Comparison of ENCODE assay signal across 26 cellular contexts in the genomic region with DNA sequence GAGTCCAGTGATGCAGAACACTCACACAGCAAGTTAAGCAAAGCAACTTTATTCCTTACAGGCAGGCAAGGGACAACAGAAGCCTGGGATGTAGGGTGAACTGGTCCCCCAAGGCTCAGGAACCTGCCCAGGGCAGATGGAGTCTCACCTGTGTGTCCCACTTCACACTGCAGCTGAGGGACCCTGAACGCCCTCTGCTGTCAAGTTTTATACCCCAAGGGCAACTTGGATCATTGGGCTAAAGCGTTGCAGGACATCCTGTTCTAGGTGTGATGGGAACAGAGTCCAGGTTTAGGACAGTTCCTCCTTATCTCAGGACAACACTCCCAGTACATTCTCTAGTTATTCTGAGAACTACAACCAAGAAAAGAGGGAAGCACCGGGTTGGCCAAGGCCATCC. TPM values are rescaled to one million over a fixed set of nuclear protein-coding genes. Genes with fewer than 3 reads are reported as not detected.
DNase-seq lines count a peak whose midpoint lies in the region; FAIRE-seq and TF ChIP-seq lines count a peak whose summit lies in the region.
"Had no signal": no experiment of that assay in that cellular context is flagged by ENCODE, and none has a peak within 500 bp of the region (broad histone marks: within the 10 kb centered on the region; RNA-seq: fewer than 3 reads in every experiment).

No MANE protein-coding gene starts in this region.

- peak; percentile 15 to 38; a peak in 3 of 4 replicates for TF ChIP-seq RAD21 in H1 (IDR thresholded peaks at IDR 0.05 in 1 of 2, conservative IDR thresholded peaks at IDR 0.05 in 1 of 2; ENCODE audit: low read depth in 2 of 2, low read length in 2 of 2)

- H4K8ac ChIP-seq in H1 (ENCODE audit: extremely low read depth, insufficient read depth, low read length): no peak overlapping the region

- H2AFZ ChIP-seq in OCI-LY1 (ENCODE audit: low read length): no peak overlapping the region
- H2AFZ ChIP-seq in H1 (ENCODE audit: low read length): no peak overlapping the region

- CTCF ChIA-PET in H1 (lab: Charles Lee; ENCODE audit: partially characterized antibody): interaction anchor here (0.8 to 2.6 kb wide), 2 partner anchors 51 to 77 kb away, joined by 4 to 14 read pairs; no protein-coding TSS in a partner anchor

- no peak overlapping the region for H2AK5ac ChIP-seq in H1 (ENCODE audit: low read depth, low read length)

- TF ChIP-seq POLR2A in H1 (IDR thresholded peaks at IDR 0.05; ENCODE audit: control extremely low read depth in 1 of 2, low read depth in 2 of 2, low read length in 2 of 2): no peak

- TF ChIP-seq CTCF in C4-2B (conservative IDR thresholded peaks at IDR 0.05): peak; percentile 14; the same call in 1 of the 2 replicates
- TF ChIP-seq CTCF in GM12872 (IDR thresholded peaks at IDR 0.05; ENCODE audit: insufficient read depth, low read depth, low read length): 0 out of 3 replicates have a peak, but pooled peaks have one; percentile 21
- peak; percentile 67 for TF ChIP-seq CTCF in OCI-LY1 (IDR thresholded peaks at IDR 0.05; ENCODE audit: low read length)
- TF ChIP-seq CTCF in H1 (IDR thresholded peaks at IDR 0.05; ENCODE audit: control extremely low read depth in 1 of 3, insufficient read depth in 1 of 3, low read depth in 1 of 3, low read length in 3 of 3): peak; percentile 25 to 50 (median 33); a peak in 3 of 4 replicates

- H2BK120ac ChIP-seq in H1 (replicated peaks; ENCODE audit: low read depth, low read length): no peak overlapping the region

- H3K4me3 ChIP-seq in OCI-LY1 (ENCODE audit: low read depth, low read length, poor library complexity, severe bottlenecking) (no peak overlapping the region), H1 (ENCODE audit: extremely low read depth in 1 of 4, insufficient read depth in 2 of 4, low read depth in 3 of 4, low read length in 4 of 4) (no peak overlapping the region)
- H3K4me3 ChIP-seq: colonic mucosa, esophagus squamous epithelium, pancreas, stomach, thyroid gland, vagina had no signal

- H2BK5ac ChIP-seq in H1 (ENCODE audit: low read depth, low read length): no peak overlapping the region

- H3K36me3 ChIP-seq in OCI-LY1 (ENCODE audit: insufficient read depth, low read length) (peaks cover 39% of the 10 kb centered on the region), H1 (ENCODE audit: control insufficient read depth in 2 of 4, insufficient read depth in 4 of 4, low read length in 3 of 4) (peaks cover 6 to 39% (median 29%) of the 10 kb centered on the region in 4 experiments; a peak in 7 of 8 replicates)
- H3K36me3 ChIP-seq: colonic mucosa had no signal

- no peak for DNase-seq in H1 (ENCODE audit: low read depth in 1 of 2, low spot score in 2 of 2)
- DNase-seq in NCI-H2171 (lab: John Stamatoyannopoulos, UW): no peak
- DNase-seq in DMS114 treated with DMSO at 0.1 percent for 48 hours (lab: John Stamatoyannopoulos, UW; ENCODE audit: unreplicated experiment): no peak
- no peak for DNase-seq in NCI-H2107 treated with DMSO at 0.1 percent for 48 hours (lab: John Stamatoyannopoulos, UW; ENCODE audit: unreplicated experiment)
- no peak for DNase-seq in activated CD4-positive, alpha-beta T cell treated with anti-CD3 and anti-CD28 coated beads for 1 hour
- DNase-seq: anterior cingulate cortex; CD8-positive, alpha-beta memory T cell; colonic mucosa; effector memory CD8-positive, alpha-beta T cell; esophagus squamous epithelium; left colon; MM.1S; NCI-H1436 treated with DMSO at 0.1 percent for 48 hours; NCI-H446 treated with DMSO at 0.1 percent for 48 hours; pancreas; retina; SK-N-SH; small intestine; stomach; thyroid gland had no signal

- no peak overlapping the region for H2BK12ac ChIP-seq in H1 (ENCODE audit: low read depth, low read length)

- WGBS in H1 (ENCODE audit: extremely low coverage in 1 of 2, insufficient coverage in 1 of 2, insufficient read length in 1 of 2, insufficient replicate concordance in 2 of 2, low coverage in 1 of 2, low lambda C conversion rate in 2 of 2, missing lambda C conversion rate in 1 of 2), 2 experiments: 85% methylated on average over 3 of the region's 3 CpGs; no CpG with 5 or more reads in 1 of the 2 experiments

- H3K18ac ChIP-seq in H1 (ENCODE audit: extremely low read depth, low read length): no peak overlapping the region

- H3K79me1 ChIP-seq in H1 (ENCODE audit: low read depth, low read length): no peaks in the 10 kb centered on the region

- H3K4me2 ChIP-seq in OCI-LY1 (ENCODE audit: low read length): no peak overlapping the region
- H3K4me2 ChIP-seq in H1 (ENCODE audit: insufficient read depth in 1 of 2, low read depth in 2 of 2, low read length in 2 of 2): no peak overlapping the region
- H3K4me2 ChIP-seq: SK-N-SH had no signal

- no peaks in the 10 kb centered on the region for H3K4me1 ChIP-seq in OCI-LY1 (ENCODE audit: insufficient read depth, low read length, severe bottlenecking)
- H3K4me1 ChIP-seq in H1 (replicated peaks in 1 of 4; ENCODE audit: control insufficient read depth in 3 of 4, insufficient read depth in 4 of 4, low read length in 3 of 4): no peaks in the 10 kb centered on the region
- H3K4me1 ChIP-seq: colonic mucosa, esophagus squamous epithelium, pancreas, stomach, thyroid gland, vagina had no signal

- no peak overlapping the region for H3K27ac ChIP-seq in C4-2B
- H3K27ac ChIP-seq in OCI-LY1 (ENCODE audit: low read depth, low read length, poor library complexity, severe bottlenecking): no peak overlapping the region
- no peak overlapping the region for H3K27ac ChIP-seq in H1 (ENCODE audit: low read depth, low read length)
- H3K27ac ChIP-seq: colonic mucosa, esophagus squamous epithelium, pancreas, stomach, thyroid gland, vagina had no signal

- H2BK20ac ChIP-seq in H1 (ENCODE audit: low read length): no peak overlapping the region

- no peak overlapping the region for H4K91ac ChIP-seq in H1 (replicated peaks; ENCODE audit: insufficient read length, low read length)

- H3K14ac ChIP-seq in H1 (ENCODE audit: insufficient read length): no peak overlapping the region

- FAIRE-seq in H1 (lab: Jason Lieb, UNC): no peak
- FAIRE-seq: frontal cortex, H54, pancreas, small intestine had no signal

- H3K79me2 ChIP-seq in OCI-LY1 (ENCODE audit: insufficient read depth, low read length) (no peaks in the 10 kb centered on the region), H1 (ENCODE audit: control insufficient read depth in 1 of 2, insufficient read depth in 2 of 2, low read length in 2 of 2) (no peaks in the 10 kb centered on the region)

- no peak overlapping the region for H3K4ac ChIP-seq in H1 (replicated peaks; ENCODE audit: insufficient read length, low read depth, low read length)

- no peaks in the 10 kb centered on the region for H3K9me2 ChIP-seq in OCI-LY1 (ENCODE audit: low read depth, low read length)
- H3K9me2 ChIP-seq: SK-N-SH had no signal

- H4K20me1 ChIP-seq in OCI-LY1 (ENCODE audit: insufficient read depth, low read length): no peaks in the 10 kb centered on the region
- H4K20me1 ChIP-seq in H1 (replicated peaks in 1 of 2; ENCODE audit: control insufficient read depth in 1 of 2, insufficient read depth in 2 of 2, low read length in 2 of 2): no peaks in the 10 kb centered on the region

- H4K5ac ChIP-seq in H1 (ENCODE audit: insufficient read length, low read depth, low read length): no peak overlapping the region

- POLR2A ChIA-PET in H1 (lab: Charles Lee; ENCODE audit: partially characterized antibody): interaction anchor here (0.8 to 1.0 kb wide), 2 partner anchors 17 to 23 kb away, joined by 3 read pairs; no protein-coding TSS in a partner anchor

- H3K9ac ChIP-seq in OCI-LY1 (ENCODE audit: low read length): no peak overlapping the region
- no peak overlapping the region for H3K9ac ChIP-seq in H1 (replicated peaks in 1 of 4; ENCODE audit: extremely low read depth in 1 of 4, low read depth in 3 of 4, low read length in 3 of 4)
- H3K9ac ChIP-seq: SK-N-SH had no signal

- H3K9me3 ChIP-seq in OCI-LY1 (ENCODE audit: low read length): no peaks in the 10 kb centered on the region
- H3K9me3 ChIP-seq in H1 (ENCODE audit: insufficient read depth in 2 of 2, low read depth in 1 of 2, low read length in 1 of 2): no peaks in the 10 kb centered on the region; a peak in 1 of 4 replicates
- H3K9me3 ChIP-seq: colonic mucosa, pancreas, SK-N-SH, stomach, thyroid gland, vagina had no signal

- no peak for TF ChIP-seq EP300 in H1 (IDR thresholded peaks at IDR 0.05; ENCODE audit: borderline replicate concordance in 1 of 2, low read depth in 2 of 2, low read length in 2 of 2)

- H3K27me3 ChIP-seq in OCI-LY1 (ENCODE audit: insufficient read depth, low read length): no peaks in the 10 kb centered on the region
- no peaks in the 10 kb centered on the region; a peak in 1 of 7 replicates for H3K27me3 ChIP-seq in H1 (replicated peaks in 1 of 4; ENCODE audit: control insufficient read depth in 3 of 4, extremely low read depth in 1 of 4, insufficient read depth in 3 of 4, low read length in 3 of 4)
- H3K27me3 ChIP-seq: colonic mucosa, esophagus squamous epithelium, pancreas, stomach, thyroid gland, vagina had no signal

- no peaks in the 10 kb centered on the region for H3K23me2 ChIP-seq in H1 (ENCODE audit: low read depth, low read length)

- H3K56ac ChIP-seq in H1 (replicated peaks; ENCODE audit: insufficient read length, low read depth, low read length): no peak overlapping the region

- no peak overlapping the region for H2BK15ac ChIP-seq in H1 (ENCODE audit: low read length)

- H3K23ac ChIP-seq in H1 (ENCODE audit: insufficient read length): no peak overlapping the region

- H3F3A ChIP-seq in OCI-LY1 (ENCODE audit: insufficient read depth, low read length): no peaks in the 10 kb centered on the region

TF ChIP-seq in H1, 55 proteins besides CTCF, POLR2A, EP300 and RAD21 (continues in another document):
- TF ChIP-seq E2F6 (IDR thresholded peaks at IDR 0.05) (no peak), EGR1 (IDR thresholded peaks at IDR 0.05; ENCODE audit: borderline replicate concordance, low read depth, low read length) (no peak), RFX5 (IDR thresholded peaks at IDR 0.05; ENCODE audit: borderline replicate concordance, low read depth, low read length) (no peak), CEBPB (IDR thresholded peaks at IDR 0.05; ENCODE audit: low read depth, low read length) (no peak)

RNA-seq across cellular contexts. Expression of gene ZNF746, which starts 49.5 kb away (rescaled TPM):
- total RNA-seq in H1 (2021; fragmentation: NEBNext Ultra II Directional; extraction: Animal tissue kit (Norgen Biotek cat#: 25700)): 15.4 and 15.6 TPM in 2 replicates
- 7.5 and 9.1 TPM in 2 replicates for polyA plus RNA-seq in H1 (2011; rRNA removed)
- 6.8 TPM for polyA plus RNA-seq in H1 (2011; cell fraction: cytosol; rRNA removed)
- 14.0 TPM for polyA plus RNA-seq in H1 (2011; cell fraction: nucleus; rRNA removed)
- polyA plus RNA-seq in H1 (2012, experiment 1 of 2): 8.4 to 12.7 TPM (median 10.6 TPM) in 4 replicates
- 9.8 TPM for polyA plus RNA-seq in H1 (2012, experiment 2 of 2)
- 8.0 TPM for polyA plus RNA-seq in H1 (2013, experiment 1 of 2)
- polyA plus RNA-seq in H1 (2013, experiment 2 of 2): 7.6 TPM
- 7.2 and 11.5 TPM in 2 replicates for polyA minus RNA-seq in H1 (2011; rRNA and poly(A)+ RNA removed)
- polyA minus RNA-seq in H1 (2011; cell fraction: cytosol; rRNA and poly(A)+ RNA removed): 11.9 TPM
- polyA minus RNA-seq in H1 (2011; cell fraction: nucleus; rRNA and poly(A)+ RNA removed): 14.7 TPM

Comparison
In these comparisons a context has a peak if more than half of its experiments do, and no peak if none do; other contexts are left out.
1. CTCF ChIP-seq: peak in every context shown above with its lines; median percentile 67 in OCI-LY1; 33 in H1; 21 in GM12872; 14 in C4-2B.